Comparison of ENCODE assay signal across 14 cellular contexts in the genomic region with DNA sequence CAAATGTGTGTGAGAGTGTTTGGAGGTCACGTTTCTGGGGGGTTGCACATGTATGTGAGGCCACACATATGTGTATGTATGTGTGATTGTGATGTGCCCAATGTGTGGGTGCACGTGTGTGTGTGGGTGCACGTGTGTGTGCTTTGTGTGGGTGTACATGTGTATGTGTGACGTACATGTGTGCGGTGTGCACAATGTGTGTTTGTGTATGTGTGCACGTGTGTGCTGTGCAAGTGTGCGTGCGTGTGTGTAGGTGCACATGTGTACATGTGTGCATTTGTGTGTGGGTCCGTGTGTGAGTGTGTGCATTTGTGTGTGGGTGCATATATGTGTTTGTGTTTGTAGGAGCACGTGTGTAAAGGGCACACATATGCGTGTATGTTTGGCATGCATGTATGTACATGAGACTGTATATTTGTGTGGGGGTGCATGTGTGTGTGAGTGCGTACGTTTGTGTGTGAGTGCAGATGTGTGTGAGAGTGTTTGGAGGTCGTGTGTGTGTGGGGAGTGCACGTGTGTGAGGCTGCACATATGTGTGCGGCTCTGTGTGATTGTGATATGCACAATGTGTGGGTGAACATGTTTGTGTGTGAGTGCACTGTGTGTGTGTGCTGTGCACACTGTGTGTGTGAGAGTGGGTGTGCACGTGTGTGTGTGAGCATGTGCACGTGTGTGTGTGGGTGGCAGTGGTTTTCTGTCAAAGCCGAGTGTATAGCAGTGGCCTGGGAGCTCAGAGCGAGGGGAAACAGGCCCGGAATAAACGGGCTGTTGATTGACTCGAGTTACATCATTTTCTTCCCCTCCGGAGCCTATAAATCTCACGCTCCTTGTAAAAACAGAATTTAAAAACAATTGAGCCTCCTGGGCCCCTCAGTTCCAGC.
"Had no signal": no experiment of that assay in that cellular context is flagged by ENCODE, and none has a peak within 500 bp of the region (broad histone marks: within the 10 kb centered on the region; RNA-seq: fewer than 3 reads in every experiment).

No MANE protein-coding gene starts in this region.

- H3K36me3 ChIP-seq: colonic mucosa, gastrocnemius medialis, heart right ventricle, left lung, pancreas, stomach, thoracic aorta had no signal

- H3K4me1 ChIP-seq: gastrocnemius medialis had no signal

- H3K27ac Mint-ChIP-seq: activated CD4-positive, alpha-beta T cell treated with anti-CD3 and anti-CD28 coated beads, Interleukin-2, amount 10 ng/mL, durations not matched to agents 24 days and 14 days had no signal

- H3K27me3 ChIP-seq: colonic mucosa, pancreas had no signal

- H3K4me1 Mint-ChIP-seq: activated CD4-positive, alpha-beta T cell treated with anti-CD3 and anti-CD28 coated beads, Interleukin-2, amount 10 ng/mL, durations not matched to agents 24 days and 14 days; WTC11 had no signal

- H3K36me3 Mint-ChIP-seq: WTC11 had no signal

- H3K4me3 ChIP-seq: colonic mucosa, gastrocnemius medialis, heart right ventricle, left lung, pancreas, stomach, thoracic aorta had no signal

- H3K9me3 Mint-ChIP-seq: activated CD4-positive, alpha-beta T cell treated with anti-CD3 and anti-CD28 coated beads, Interleukin-2, amount 10 ng/mL, durations not matched to agents 24 days and 14 days; WTC11 had no signal

- H3K27ac ChIP-seq: gastrocnemius medialis, left lung, thoracic aorta had no signal

- H3K27me3 Mint-ChIP-seq: activated CD4-positive, alpha-beta T cell treated with anti-CD3 and anti-CD28 coated beads, Interleukin-2, amount 10 ng/mL, durations not matched to agents 24 days and 14 days had no signal

- H3K4me3 Mint-ChIP-seq: activated CD4-positive, alpha-beta T cell treated with anti-CD3 and anti-CD28 coated beads, Interleukin-2, amount 10 ng/mL, durations not matched to agents 24 days and 14 days; WTC11 had no signal

- DNase-seq: activated CD4-positive, alpha-beta T cell treated with anti-CD3 and anti-CD28 coated beads, Interleukin-2, amount 10 ng/mL, durations not matched to agents 24 days and 14 days; activated CD8-positive, alpha-beta memory T cell treated with anti-CD3 and anti-CD28 coated beads for 24 hours; activated naive CD4-positive, alpha-beta T cell treated with Interleukin-2 at 50 U/mL for 16 hours; caudate nucleus; effector CD4-positive, alpha-beta T cell; gastrocnemius medialis; heart right ventricle; islet precursor cell; stomach had no signal

- ATAC-seq: gastrocnemius medialis, WTC11 had no signal

- H3K9me3 ChIP-seq: colonic mucosa, gastrocnemius medialis, left lung, pancreas, stomach, thoracic aorta had no signal
